1 cellular context compared by ENCODE assay signal in genomic region chr11:14741195-14741594, GRCh38.
TF ChIP-seq lines count a peak whose summit lies in the region.

No MANE protein-coding gene starts in this region.

TF ChIP-seq in HepG2, 621 proteins besides CTCF, POLR2A, EP300 and RAD21 (continued from another document and continues in another):
- TF ChIP-seq, protein P1, sequence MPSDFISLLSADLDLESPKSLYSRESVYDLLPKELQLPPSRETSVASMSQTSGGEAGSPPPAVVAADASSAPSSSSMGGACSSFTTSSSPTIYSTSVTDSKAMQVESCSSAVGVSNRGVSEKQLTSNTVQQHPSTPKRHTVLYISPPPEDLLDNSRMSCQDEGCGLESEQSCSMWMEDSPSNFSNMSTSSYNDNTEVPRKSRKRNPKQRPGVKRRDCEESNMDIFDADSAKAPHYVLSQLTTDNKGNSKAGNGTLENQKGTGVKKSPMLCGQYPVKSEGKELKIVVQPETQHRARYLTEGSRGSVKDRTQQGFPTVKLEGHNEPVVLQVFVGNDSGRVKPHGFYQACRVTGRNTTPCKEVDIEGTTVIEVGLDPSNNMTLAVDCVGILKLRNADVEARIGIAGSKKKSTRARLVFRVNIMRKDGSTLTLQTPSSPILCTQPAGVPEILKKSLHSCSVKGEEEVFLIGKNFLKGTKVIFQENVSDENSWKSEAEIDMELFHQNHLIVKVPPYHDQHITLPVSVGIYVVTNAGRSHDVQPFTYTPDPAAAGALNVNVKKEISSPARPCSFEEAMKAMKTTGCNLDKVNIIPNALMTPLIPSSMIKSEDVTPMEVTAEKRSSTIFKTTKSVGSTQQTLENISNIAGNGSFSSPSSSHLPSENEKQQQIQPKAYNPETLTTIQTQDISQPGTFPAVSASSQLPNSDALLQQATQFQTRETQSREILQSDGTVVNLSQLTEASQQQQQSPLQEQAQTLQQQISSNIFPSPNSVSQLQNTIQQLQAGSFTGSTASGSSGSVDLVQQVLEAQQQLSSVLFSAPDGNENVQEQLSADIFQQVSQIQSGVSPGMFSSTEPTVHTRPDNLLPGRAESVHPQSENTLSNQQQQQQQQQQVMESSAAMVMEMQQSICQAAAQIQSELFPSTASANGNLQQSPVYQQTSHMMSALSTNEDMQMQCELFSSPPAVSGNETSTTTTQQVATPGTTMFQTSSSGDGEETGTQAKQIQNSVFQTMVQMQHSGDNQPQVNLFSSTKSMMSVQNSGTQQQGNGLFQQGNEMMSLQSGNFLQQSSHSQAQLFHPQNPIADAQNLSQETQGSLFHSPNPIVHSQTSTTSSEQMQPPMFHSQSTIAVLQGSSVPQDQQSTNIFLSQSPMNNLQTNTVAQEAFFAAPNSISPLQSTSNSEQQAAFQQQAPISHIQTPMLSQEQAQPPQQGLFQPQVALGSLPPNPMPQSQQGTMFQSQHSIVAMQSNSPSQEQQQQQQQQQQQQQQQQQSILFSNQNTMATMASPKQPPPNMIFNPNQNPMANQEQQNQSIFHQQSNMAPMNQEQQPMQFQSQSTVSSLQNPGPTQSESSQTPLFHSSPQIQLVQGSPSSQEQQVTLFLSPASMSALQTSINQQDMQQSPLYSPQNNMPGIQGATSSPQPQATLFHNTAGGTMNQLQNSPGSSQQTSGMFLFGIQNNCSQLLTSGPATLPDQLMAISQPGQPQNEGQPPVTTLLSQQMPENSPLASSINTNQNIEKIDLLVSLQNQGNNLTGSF (CRISPR knock-in tag; IDR thresholded peaks at IDR 0.05): no peak
- TF ChIP-seq ZC3H13 (CRISPR knock-in tag; IDR thresholded peaks at IDR 0.05) (no peak), KDM5A (IDR thresholded peaks at IDR 0.05; ENCODE audit: borderline replicate concordance, low read length) (no peak), RFX5 (IDR thresholded peaks at IDR 0.05; ENCODE audit: low read depth, low read length) (no peak), JARID2 (CRISPR knock-in tag; IDR thresholded peaks at IDR 0.05; ENCODE audit: insufficient replicate concordance) (no peak), ZNF292 (CRISPR knock-in tag; IDR thresholded peaks at IDR 0.05; ENCODE audit: borderline replicate concordance, low read depth) (no peak), ZNF782 (CRISPR knock-in tag; IDR thresholded peaks at IDR 0.05; ENCODE audit: borderline replicate concordance) (no peak), MYC (CRISPR knock-in tag; IDR thresholded peaks at IDR 0.05; ENCODE audit: borderline replicate concordance) (no peak), ISL2 (CRISPR knock-in tag; IDR thresholded peaks at IDR 0.05) (peak; percentile 86), PRDM15 (CRISPR knock-in tag; IDR thresholded peaks at IDR 0.05) (no peak), SOX5 (CRISPR knock-in tag; IDR thresholded peaks at IDR 0.05; ENCODE audit: borderline replicate concordance) (peak; percentile 89), DZIP1 (CRISPR knock-in tag; IDR thresholded peaks at IDR 0.05) (no peak), HMGA1 (CRISPR knock-in tag; conservative IDR thresholded peaks at IDR 0.05) (no peak), HOXA3 (CRISPR knock-in tag; IDR thresholded peaks at IDR 0.05) (no peak), ZNF530 (CRISPR knock-in tag; IDR thresholded peaks at IDR 0.05; ENCODE audit: low read depth) (no peak), ZNF3 (CRISPR knock-in tag; IDR thresholded peaks at IDR 0.05) (no peak), TCF7 (IDR thresholded peaks at IDR 0.05; ENCODE audit: low read depth) (peak; percentile 74), ZNF639 (CRISPR knock-in tag; conservative IDR thresholded peaks at IDR 0.05) (no peak), ZFP36L2 (CRISPR knock-in tag; IDR thresholded peaks at IDR 0.05) (no peak), ZNF264 (CRISPR knock-in tag; IDR thresholded peaks at IDR 0.05) (0 out of 2 replicates have a peak, but pooled peaks have one; percentile 35)
- TF ChIP-seq, protein P2, sequence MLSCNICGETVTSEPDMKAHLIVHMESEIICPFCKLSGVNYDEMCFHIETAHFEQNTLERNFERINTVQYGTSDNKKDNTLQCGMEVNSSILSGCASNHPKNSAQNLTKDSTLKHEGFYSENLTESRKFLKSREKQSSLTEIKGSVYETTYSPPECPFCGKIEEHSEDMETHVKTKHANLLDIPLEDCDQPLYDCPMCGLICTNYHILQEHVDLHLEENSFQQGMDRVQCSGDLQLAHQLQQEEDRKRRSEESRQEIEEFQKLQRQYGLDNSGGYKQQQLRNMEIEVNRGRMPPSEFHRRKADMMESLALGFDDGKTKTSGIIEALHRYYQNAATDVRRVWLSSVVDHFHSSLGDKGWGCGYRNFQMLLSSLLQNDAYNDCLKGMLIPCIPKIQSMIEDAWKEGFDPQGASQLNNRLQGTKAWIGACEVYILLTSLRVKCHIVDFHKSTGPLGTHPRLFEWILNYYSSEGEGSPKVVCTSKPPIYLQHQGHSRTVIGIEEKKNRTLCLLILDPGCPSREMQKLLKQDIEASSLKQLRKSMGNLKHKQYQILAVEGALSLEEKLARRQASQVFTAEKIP (CRISPR knock-in tag; IDR thresholded peaks at IDR 0.05; ENCODE audit: borderline replicate concordance): no peak
- TF ChIP-seq, protein P3, sequence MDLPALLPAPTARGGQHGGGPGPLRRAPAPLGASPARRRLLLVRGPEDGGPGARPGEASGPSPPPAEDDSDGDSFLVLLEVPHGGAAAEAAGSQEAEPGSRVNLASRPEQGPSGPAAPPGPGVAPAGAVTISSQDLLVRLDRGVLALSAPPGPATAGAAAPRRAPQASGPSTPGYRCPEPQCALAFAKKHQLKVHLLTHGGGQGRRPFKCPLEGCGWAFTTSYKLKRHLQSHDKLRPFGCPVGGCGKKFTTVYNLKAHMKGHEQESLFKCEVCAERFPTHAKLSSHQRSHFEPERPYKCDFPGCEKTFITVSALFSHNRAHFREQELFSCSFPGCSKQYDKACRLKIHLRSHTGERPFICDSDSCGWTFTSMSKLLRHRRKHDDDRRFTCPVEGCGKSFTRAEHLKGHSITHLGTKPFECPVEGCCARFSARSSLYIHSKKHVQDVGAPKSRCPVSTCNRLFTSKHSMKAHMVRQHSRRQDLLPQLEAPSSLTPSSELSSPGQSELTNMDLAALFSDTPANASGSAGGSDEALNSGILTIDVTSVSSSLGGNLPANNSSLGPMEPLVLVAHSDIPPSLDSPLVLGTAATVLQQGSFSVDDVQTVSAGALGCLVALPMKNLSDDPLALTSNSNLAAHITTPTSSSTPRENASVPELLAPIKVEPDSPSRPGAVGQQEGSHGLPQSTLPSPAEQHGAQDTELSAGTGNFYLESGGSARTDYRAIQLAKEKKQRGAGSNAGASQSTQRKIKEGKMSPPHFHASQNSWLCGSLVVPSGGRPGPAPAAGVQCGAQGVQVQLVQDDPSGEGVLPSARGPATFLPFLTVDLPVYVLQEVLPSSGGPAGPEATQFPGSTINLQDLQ (CRISPR knock-in tag; IDR thresholded peaks at IDR 0.05): no peak
- TF ChIP-seq, protein P4, sequence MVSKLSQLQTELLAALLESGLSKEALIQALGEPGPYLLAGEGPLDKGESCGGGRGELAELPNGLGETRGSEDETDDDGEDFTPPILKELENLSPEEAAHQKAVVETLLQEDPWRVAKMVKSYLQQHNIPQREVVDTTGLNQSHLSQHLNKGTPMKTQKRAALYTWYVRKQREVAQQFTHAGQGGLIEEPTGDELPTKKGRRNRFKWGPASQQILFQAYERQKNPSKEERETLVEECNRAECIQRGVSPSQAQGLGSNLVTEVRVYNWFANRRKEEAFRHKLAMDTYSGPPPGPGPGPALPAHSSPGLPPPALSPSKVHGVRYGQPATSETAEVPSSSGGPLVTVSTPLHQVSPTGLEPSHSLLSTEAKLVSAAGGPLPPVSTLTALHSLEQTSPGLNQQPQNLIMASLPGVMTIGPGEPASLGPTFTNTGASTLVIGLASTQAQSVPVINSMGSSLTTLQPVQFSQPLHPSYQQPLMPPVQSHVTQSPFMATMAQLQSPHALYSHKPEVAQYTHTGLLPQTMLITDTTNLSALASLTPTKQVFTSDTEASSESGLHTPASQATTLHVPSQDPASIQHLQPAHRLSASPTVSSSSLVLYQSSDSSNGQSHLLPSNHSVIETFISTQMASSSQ (IDR thresholded peaks at IDR 0.05; ENCODE audit: low read depth): no peak; the same call in 1 of the 2 replicates
- TF ChIP-seq, protein P4 (CRISPR knock-in tag; IDR thresholded peaks at IDR 0.05; ENCODE audit: borderline replicate concordance): no peak
- TF ChIP-seq, protein P5, sequence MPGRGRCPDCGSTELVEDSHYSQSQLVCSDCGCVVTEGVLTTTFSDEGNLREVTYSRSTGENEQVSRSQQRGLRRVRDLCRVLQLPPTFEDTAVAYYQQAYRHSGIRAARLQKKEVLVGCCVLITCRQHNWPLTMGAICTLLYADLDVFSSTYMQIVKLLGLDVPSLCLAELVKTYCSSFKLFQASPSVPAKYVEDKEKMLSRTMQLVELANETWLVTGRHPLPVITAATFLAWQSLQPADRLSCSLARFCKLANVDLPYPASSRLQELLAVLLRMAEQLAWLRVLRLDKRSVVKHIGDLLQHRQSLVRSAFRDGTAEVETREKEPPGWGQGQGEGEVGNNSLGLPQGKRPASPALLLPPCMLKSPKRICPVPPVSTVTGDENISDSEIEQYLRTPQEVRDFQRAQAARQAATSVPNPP (CRISPR knock-in tag; IDR thresholded peaks at IDR 0.05): 0 out of 2 replicates have a peak, but pooled peaks have one; percentile 59
- TF ChIP-seq, protein P6, sequence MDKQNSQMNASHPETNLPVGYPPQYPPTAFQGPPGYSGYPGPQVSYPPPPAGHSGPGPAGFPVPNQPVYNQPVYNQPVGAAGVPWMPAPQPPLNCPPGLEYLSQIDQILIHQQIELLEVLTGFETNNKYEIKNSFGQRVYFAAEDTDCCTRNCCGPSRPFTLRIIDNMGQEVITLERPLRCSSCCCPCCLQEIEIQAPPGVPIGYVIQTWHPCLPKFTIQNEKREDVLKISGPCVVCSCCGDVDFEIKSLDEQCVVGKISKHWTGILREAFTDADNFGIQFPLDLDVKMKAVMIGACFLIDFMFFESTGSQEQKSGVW (CRISPR knock-in tag; IDR thresholded peaks at IDR 0.05; ENCODE audit: borderline replicate concordance): no peak
